ENCODE assay signal across 10 cellular contexts in the genomic region with DNA sequence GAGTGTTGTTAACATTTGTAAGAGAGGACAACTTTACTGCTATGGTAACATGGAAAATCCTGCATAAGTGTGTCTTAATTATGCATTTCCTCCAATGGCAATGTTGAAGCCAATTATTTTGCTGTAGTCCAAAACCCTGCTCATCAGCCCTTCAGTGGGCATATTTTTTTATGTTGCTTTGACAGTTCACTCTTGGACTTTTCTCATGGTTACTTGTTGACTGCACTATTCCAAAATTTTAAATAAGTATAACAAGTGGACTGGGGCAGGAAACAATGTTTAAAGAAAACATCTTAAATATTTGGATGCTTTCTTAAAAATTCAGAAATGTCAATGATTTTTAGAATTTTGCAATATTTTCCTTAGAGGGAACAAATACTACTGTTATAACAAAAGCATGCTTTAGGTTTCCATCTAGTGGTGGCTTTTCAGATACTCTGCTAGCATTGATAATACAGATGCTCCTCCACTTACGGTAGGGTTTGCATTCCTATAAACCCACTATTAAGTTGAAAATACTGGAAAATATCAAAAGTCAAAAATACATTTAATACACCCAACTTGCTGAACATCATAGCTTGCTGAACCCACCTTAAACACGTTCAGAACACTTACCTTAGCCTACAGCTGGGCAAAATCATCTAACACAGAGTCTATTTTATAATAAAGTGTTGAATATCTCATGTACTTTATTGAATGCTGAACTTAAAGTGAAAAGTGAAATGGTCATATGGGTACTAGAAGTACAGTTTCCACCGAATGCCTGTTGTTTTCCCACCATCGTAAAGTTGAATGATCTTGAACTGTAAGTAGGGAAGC.
A peak's percentile ranks its signal among the peaks of the same experiment; 100 is the strongest.
DNase-seq lines count a peak whose midpoint lies in the region; ATAC-seq, FAIRE-seq and TF ChIP-seq lines count a peak whose summit lies in the region.
"Had no signal": no experiment of that assay in that cellular context is flagged by ENCODE, and none has a peak within 500 bp of the region (broad histone marks: within the 10 kb centered on the region; RNA-seq: fewer than 3 reads in every experiment).

No MANE protein-coding gene starts in this region.

- H3K27me3 ChIP-seq in SU-DHL-6 (ENCODE audit: low read length) (no peaks in the 10 kb centered on the region), small intestine (ENCODE audit: control insufficient read depth in 2 of 2, insufficient read depth in 2 of 2, low read length in 2 of 2) (no peaks in the 10 kb centered on the region)

- H3K36me3 ChIP-seq in SU-DHL-6 (ENCODE audit: low read length) (no peaks in the 10 kb centered on the region), small intestine (ENCODE audit: control insufficient read depth in 2 of 2, insufficient read depth in 2 of 2, low read length in 2 of 2) (peaks cover 0 to 3% of the 10 kb centered on the region in 2 donors)

- H2AFZ ChIP-seq in SU-DHL-6 (ENCODE audit: low read depth, low read length, severe bottlenecking), result no peak overlapping the region

- H3K4me2 ChIP-seq in SU-DHL-6 (ENCODE audit: low read depth, low read length, poor library complexity, severe bottlenecking), result no peak overlapping the region

- H3K9me2 ChIP-seq in SU-DHL-6 (replicated peaks; ENCODE audit: insufficient read depth, low read length), result no peaks in the 10 kb centered on the region

- H3K27ac ChIP-seq in SU-DHL-6 (ENCODE audit: low read depth, low read length) (no peak overlapping the region), small intestine (ENCODE audit: low read depth in 1 of 2, low read length in 1 of 2) (no peak overlapping the region)
- H3K27ac ChIP-seq: HL-60 had no signal

- FAIRE-seq in small intestine (lab: Jason Lieb, UNC), result no peak
- FAIRE-seq in H54 (lab: Jason Lieb, UNC), result no peak

- ATAC-seq in GM18505 (IDR thresholded peaks at IDR 0.05; ENCODE audit: unreplicated experiment) (peak; percentile 66), HG03469 (IDR thresholded peaks at IDR 0.05; ENCODE audit: unreplicated experiment) (peak; percentile 85), HG02840 (IDR thresholded peaks at IDR 0.05; ENCODE audit: low FRiP score, unreplicated experiment) (no peak)

- no peak overlapping the region for H3K9ac ChIP-seq in SU-DHL-6 (ENCODE audit: low read length)

- no peaks in the 10 kb centered on the region for H3F3A ChIP-seq in SU-DHL-6 (ENCODE audit: insufficient read depth)

- peak; percentile 60 for TF ChIP-seq CTCF in AG09309 (IDR thresholded peaks at IDR 0.05; ENCODE audit: control insufficient read depth, insufficient read depth, low read depth, low read length, missing control alignments)
- TF ChIP-seq CTCF in SU-DHL-6 (IDR thresholded peaks at IDR 0.05; ENCODE audit: insufficient read depth, low read length, poor library complexity, severe bottlenecking), result peak; percentile 35

- no peaks in the 10 kb centered on the region for H3K79me2 ChIP-seq in SU-DHL-6 (ENCODE audit: insufficient read depth, low read length)

- H3K4me1 ChIP-seq in small intestine (ENCODE audit: control insufficient read depth in 2 of 2, insufficient read depth in 1 of 2, low read depth in 1 of 2, low read length in 1 of 2), result no peaks in the 10 kb centered on the region

- H3K4me3 ChIP-seq in AG09309 (ENCODE audit: control insufficient read depth, low read depth, low read length), result no peak overlapping the region
- no peak overlapping the region for H3K4me3 ChIP-seq in SU-DHL-6 (ENCODE audit: insufficient read depth, low read length, poor library complexity, severe bottlenecking)
- no peak overlapping the region for H3K4me3 ChIP-seq in small intestine (ENCODE audit: low read depth in 1 of 2, low read length in 2 of 2)

- no peaks in the 10 kb centered on the region for H4K20me1 ChIP-seq in SU-DHL-6 (ENCODE audit: low read depth, low read length)

- TF ChIP-seq POLR2A in GM18505 (IDR thresholded peaks at IDR 0.05; ENCODE audit: borderline replicate concordance, extremely low read depth, insufficient read depth, insufficient read length) (no peak), H54 (IDR thresholded peaks at IDR 0.05; ENCODE audit: low read depth, low read length) (no peak)

- H3K9me3 ChIP-seq in SU-DHL-6 (ENCODE audit: insufficient read depth, low read length) (no peaks in the 10 kb centered on the region), small intestine (ENCODE audit: control insufficient read depth, low read depth) (no peaks in the 10 kb centered on the region)

- WGBS in small intestine, 3 donors, result 22 to 32% (median 28%) methylated on average over 4 of the region's 4 CpGs

- DNase-seq in AG09309 (ENCODE audit: low read depth) (no peak), foreskin melanocyte (peak; percentile 40), small intestine (peak; percentile 55), H54 (ENCODE audit: insufficient read length, low spot score) (no peak)
- DNase-seq: stimulated activated naive B cell treated with anti-CD40 and anti-IgM and Interleukin-4, amounts not matched to agents 10 μg/mL and 1 μg/mL and 100 μg/mL, for 72 hours had no signal

Comparison
In these comparisons a context has a peak if more than half of its experiments do, and no peak if none do; other contexts are left out.
1. DNase-seq: peak in foreskin melanocyte (single experiment) and small intestine (single experiment); none in AG09309 (single experiment) and H54 (single experiment).